Comparison of ENCODE assay signal across 8 cellular contexts in the genomic region with DNA sequence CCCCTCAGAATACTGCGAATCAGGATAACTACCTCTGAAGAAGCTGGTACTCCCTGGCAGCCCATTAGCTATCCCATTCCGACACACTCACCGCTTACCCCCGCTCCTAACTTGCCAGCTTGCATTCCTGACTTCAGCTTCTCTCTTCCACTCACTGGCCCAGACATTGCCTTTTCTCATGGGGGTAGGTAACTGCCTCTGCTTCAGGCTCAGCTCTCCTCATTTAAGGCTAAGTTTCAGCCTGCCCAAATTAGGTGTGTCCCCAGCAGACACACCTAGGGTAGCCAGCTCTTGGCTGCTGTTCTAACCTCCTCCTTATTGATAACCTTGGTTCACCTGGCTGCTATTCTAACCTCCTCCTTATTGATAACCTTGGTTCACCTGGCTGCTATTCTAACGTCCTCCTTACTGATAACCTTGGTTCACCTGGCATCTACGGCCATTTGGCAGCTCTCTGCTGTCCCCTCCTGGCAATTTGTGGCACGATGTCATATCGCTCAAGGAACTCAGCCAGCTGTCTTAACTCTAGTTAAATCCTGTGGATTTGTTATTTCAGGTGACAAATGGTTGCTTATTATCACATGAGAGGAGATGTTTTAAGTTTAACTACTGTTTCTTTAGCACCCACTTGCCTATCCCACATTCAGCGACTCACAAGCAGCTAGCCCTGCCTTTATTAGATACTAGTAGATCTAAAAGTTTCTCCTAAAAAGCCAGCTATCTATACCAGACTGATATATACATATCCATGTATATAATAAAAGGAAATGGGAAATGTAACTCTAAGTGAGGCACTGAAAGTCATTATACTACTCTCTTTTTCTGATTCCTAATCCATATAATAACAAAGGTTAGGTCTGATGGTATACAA.
DNase-seq lines count a peak whose midpoint lies in the region; ATAC-seq lines count a peak whose summit lies in the region.

No MANE protein-coding gene starts in this region.

- H3K4me3 Mint-ChIP-seq in activated CD8-positive, alpha-beta T cell treated with anti-CD3 and anti-CD28 coated beads, Interleukin-2, amount 10 ng/mL, durations not matched to agents 7 days and 5 days, result no peak overlapping the region

- in situ Hi-C loops in KBM-7 (cut with MboI; ENCODE audit: low pct_unique_long_range_greater_than_20kb, low sequenced_read_pairs), result no loop called here

- CTCF ChIA-PET in activated CD8-positive, alpha-beta T cell treated with anti-CD3 and anti-CD28 coated beads, Interleukin-2, amount 10 ng/mL, durations not matched to agents 7 days and 5 days (lab: Charles Lee), result interaction anchor here (1.2 to 2.2 kb wide), 3 partner anchors 10 to 181 kb away, joined by 3 to 9 read pairs (median 3); no protein-coding TSS in a partner anchor

- peaks cover 8 to 16% of the 10 kb centered on the region in 2 experiments for H3K27me3 ChIP-seq in mesenchymal stem cell (ENCODE audit: control insufficient read depth in 1 of 2, insufficient read depth in 1 of 2, low read length in 2 of 2)

- H3K18ac ChIP-seq in mesenchymal stem cell (ENCODE audit: low read depth in 1 of 2, low read length in 2 of 2), result no peak overlapping the region

- no peak overlapping the region for H3K27ac Mint-ChIP-seq in activated CD8-positive, alpha-beta T cell treated with anti-CD3 and anti-CD28 coated beads, Interleukin-2, amount 10 ng/mL, durations not matched to agents 7 days and 5 days

- no peak overlapping the region for H2BK12ac ChIP-seq in mesenchymal stem cell (ENCODE audit: low read length in 2 of 2)

- no peaks in the 10 kb centered on the region for H3K9me3 Mint-ChIP-seq in activated CD8-positive, alpha-beta T cell treated with anti-CD3 and anti-CD28 coated beads, Interleukin-2, amount 10 ng/mL, durations not matched to agents 7 days and 5 days (ENCODE audit: insufficient read depth)

- no peak overlapping the region for H3K4ac ChIP-seq in mesenchymal stem cell (ENCODE audit: low read depth in 1 of 2, low read length in 2 of 2)

- no peak overlapping the region for H2AK5ac ChIP-seq in mesenchymal stem cell (ENCODE audit: low read length, severe bottlenecking)

- POLR2A ChIA-PET in activated CD8-positive, alpha-beta T cell treated with anti-CD3 and anti-CD28 coated beads, Interleukin-2, amount 10 ng/mL, durations not matched to agents 7 days and 5 days (lab: Charles Lee), result no interaction called here

- no peak overlapping the region for H3K4me3 ChIP-seq in mesenchymal stem cell (ENCODE audit: insufficient read depth in 1 of 2, low read depth in 1 of 2, low read length in 2 of 2)

- H3K27me3 Mint-ChIP-seq in activated CD8-positive, alpha-beta T cell treated with anti-CD3 and anti-CD28 coated beads, Interleukin-2, amount 10 ng/mL, durations not matched to agents 7 days and 5 days (ENCODE audit: low read depth), result peaks cover 7% of the 10 kb centered on the region

- H3K9ac ChIP-seq in mesenchymal stem cell (ENCODE audit: low read length), result no peak overlapping the region

- no peaks in the 10 kb centered on the region for H3K4me1 Mint-ChIP-seq in activated CD8-positive, alpha-beta T cell treated with anti-CD3 and anti-CD28 coated beads, Interleukin-2, amount 10 ng/mL, durations not matched to agents 7 days and 5 days (ENCODE audit: low read depth)

- no peaks in the 10 kb centered on the region for H3K79me1 ChIP-seq in mesenchymal stem cell (replicated peaks; ENCODE audit: low read length, poor library complexity, severe bottlenecking)

- H2BK120ac ChIP-seq in mesenchymal stem cell (ENCODE audit: low read depth, low read length), result no peak overlapping the region

- ATAC-seq in activated CD8-positive, alpha-beta T cell treated with anti-CD3 and anti-CD28 coated beads, Interleukin-2, amount 10 ng/mL, durations not matched to agents 7 days and 5 days, result no peak
- ATAC-seq in HG02885 (IDR thresholded peaks at IDR 0.05; ENCODE audit: poor library complexity, unreplicated experiment), result no peak

- no peaks in the 10 kb centered on the region for H3K36me3 Mint-ChIP-seq in activated CD8-positive, alpha-beta T cell treated with anti-CD3 and anti-CD28 coated beads, Interleukin-2, amount 10 ng/mL, durations not matched to agents 7 days and 5 days (ENCODE audit: low read depth)

- H3K9me3 ChIP-seq in mesenchymal stem cell (ENCODE audit: control insufficient read depth, low read length), result no peaks in the 10 kb centered on the region

- H3K4me1 ChIP-seq in mesenchymal stem cell (ENCODE audit: control insufficient read depth, insufficient read depth, low read depth, low read length), result no peaks in the 10 kb centered on the region

- H3K36me3 ChIP-seq in mesenchymal stem cell (ENCODE audit: control insufficient read depth in 1 of 2, insufficient read depth in 2 of 2, low read depth in 1 of 2, low read length in 2 of 2), result no peaks in the 10 kb centered on the region

- DNase-seq in DMS 273 (lab: John Stamatoyannopoulos, UW; ENCODE audit: unreplicated experiment) (peak; percentile 62), DMS 273 treated with DMSO at 0.1 percent for 48 hours (lab: John Stamatoyannopoulos, UW) (no peak), KBM-7 (peak; percentile 19), mesenchymal stem cell (no peak), C1 segment of cervical spinal cord (lab: John Stamatoyannopoulos, UW) (no peak)
- peak; percentile 28 for DNase-seq in activated CD8-positive, alpha-beta T cell treated with anti-CD3 and anti-CD28 coated beads, Interleukin-2, amount 10 ng/mL, durations not matched to agents 7 days and 5 days
- no peak for DNase-seq in activated CD8-positive, alpha-beta memory T cell treated with anti-CD3 and anti-CD28 coated beads, Interleukin-2, amount 50 U/mL, for 4 hours

- H3K14ac ChIP-seq in mesenchymal stem cell (ENCODE audit: low read length in 2 of 2), result no peak overlapping the region

- no peak overlapping the region for H3K4me2 ChIP-seq in mesenchymal stem cell (ENCODE audit: low read length, poor library complexity, severe bottlenecking)

- H4K91ac ChIP-seq in mesenchymal stem cell (ENCODE audit: low read length), result no peak overlapping the region

- no peak overlapping the region for H2BK5ac ChIP-seq in mesenchymal stem cell (ENCODE audit: low read depth, low read length, poor library complexity, severe bottlenecking)

- no peak overlapping the region for H2BK15ac ChIP-seq in mesenchymal stem cell (ENCODE audit: low read depth, poor library complexity, severe bottlenecking)

- H3K23ac ChIP-seq in mesenchymal stem cell (ENCODE audit: low read length in 2 of 2), result no peak overlapping the region

- H3K27ac ChIP-seq in mesenchymal stem cell (ENCODE audit: low read length, poor library complexity, severe bottlenecking), result no peak overlapping the region

- peak overlapping the region; percentile 19 for H4K8ac ChIP-seq in mesenchymal stem cell (ENCODE audit: low read length)

- WGBS in mesenchymal stem cell, result 50% methylated on average over 8 of the region's 9 CpGs

- no peak overlapping the region for H2AFZ ChIP-seq in mesenchymal stem cell (ENCODE audit: low read depth, low read length)

Comparison
In these comparisons a context has a peak if more than half of its experiments do, and no peak if none do; other contexts are left out.
1. DNase-seq: peak in DMS 273 (single experiment), KBM-7 (single experiment) and activated CD8-positive, alpha-beta T cell treated with anti-CD3 and anti-CD28 coated beads, Interleukin-2, amount 10 ng/mL, durations not matched to agents 7 days and 5 days (single experiment); none in DMS 273 treated with DMSO at 0.1 percent for 48 hours (single experiment), mesenchymal stem cell (single experiment), activated CD8-positive, alpha-beta memory T cell treated with anti-CD3 and anti-CD28 coated beads, Interleukin-2, amount 50 U/mL, for 4 hours (single experiment) and C1 segment of cervical spinal cord (0 of 14).